ENCODE assay signal across 2 cellular contexts in the genomic region with DNA sequence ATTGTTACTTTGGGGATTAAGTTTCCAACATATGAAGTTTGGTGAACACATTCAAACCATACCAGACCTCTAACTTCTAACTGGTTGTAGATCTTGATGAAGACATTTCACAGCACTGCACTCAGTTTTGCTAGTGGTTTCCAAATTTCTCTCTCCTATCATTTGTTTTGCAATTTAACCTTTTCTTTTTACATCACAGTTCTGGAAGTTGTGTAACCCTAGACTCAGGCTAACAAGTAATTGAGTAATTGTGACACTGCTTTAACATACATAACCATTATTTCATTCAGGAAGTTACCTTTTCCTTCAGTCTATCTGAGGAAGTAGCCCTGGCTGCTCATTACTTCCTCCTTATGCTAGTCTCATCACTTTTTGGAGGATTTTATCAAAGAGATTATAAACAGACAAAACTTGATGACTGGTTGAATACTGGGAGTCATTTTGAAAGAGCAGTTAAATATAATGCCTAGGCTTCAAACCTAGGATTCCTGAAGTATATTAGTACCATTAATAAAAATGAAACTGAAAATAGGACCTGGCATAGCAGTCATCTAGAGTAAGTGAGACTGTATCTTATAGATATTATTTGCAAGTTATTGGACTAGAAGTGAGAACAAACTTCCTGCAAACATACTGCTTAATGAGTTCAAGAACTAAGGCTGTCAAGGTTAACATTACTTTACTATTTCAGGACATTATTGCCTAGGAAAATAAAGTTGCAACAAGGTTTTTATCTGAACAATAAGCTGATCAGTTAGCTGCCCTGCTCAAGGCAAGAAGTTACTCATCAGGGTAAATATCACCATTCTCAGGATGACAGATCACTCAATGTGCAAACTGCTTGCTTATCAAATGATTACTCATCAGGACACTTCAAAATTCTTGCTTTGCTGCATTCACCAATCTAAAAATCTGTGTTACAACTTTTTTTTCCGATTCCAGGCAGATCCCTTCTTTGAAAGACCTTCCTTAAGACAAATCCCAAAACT.
TF ChIP-seq lines count a peak whose summit lies in the region.

No MANE protein-coding gene starts in this region.

TF ChIP-seq in liver, 16 proteins besides CTCF, POLR2A, EP300 and RAD21 (continued from another document):
- TF ChIP-seq HNF4G (IDR thresholded peaks at IDR 0.05) = no peak
- TF ChIP-seq, protein P1, sequence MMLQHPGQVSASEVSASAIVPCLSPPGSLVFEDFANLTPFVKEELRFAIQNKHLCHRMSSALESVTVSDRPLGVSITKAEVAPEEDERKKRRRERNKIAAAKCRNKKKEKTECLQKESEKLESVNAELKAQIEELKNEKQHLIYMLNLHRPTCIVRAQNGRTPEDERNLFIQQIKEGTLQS (IDR thresholded peaks at IDR 0.05) = no peak
- TF ChIP-seq, protein P2, sequence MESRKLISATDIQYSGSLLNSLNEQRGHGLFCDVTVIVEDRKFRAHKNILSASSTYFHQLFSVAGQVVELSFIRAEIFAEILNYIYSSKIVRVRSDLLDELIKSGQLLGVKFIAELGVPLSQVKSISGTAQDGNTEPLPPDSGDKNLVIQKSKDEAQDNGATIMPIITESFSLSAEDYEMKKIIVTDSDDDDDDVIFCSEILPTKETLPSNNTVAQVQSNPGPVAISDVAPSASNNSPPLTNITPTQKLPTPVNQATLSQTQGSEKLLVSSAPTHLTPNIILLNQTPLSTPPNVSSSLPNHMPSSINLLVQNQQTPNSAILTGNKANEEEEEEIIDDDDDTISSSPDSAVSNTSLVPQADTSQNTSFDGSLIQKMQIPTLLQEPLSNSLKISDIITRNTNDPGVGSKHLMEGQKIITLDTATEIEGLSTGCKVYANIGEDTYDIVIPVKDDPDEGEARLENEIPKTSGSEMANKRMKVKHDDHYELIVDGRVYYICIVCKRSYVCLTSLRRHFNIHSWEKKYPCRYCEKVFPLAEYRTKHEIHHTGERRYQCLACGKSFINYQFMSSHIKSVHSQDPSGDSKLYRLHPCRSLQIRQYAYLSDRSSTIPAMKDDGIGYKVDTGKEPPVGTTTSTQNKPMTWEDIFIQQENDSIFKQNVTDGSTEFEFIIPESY (IDR thresholded peaks at IDR 0.05) = peak; percentile 27
- TF ChIP-seq JUND (IDR thresholded peaks at IDR 0.05) = peak in 1 of 2 donors; percentile 56
- TF ChIP-seq GABPA (IDR thresholded peaks at IDR 0.05 in 1 of 2, conservative IDR thresholded peaks at IDR 0.05 in 1 of 2) = no peak
- TF ChIP-seq, protein P3, sequence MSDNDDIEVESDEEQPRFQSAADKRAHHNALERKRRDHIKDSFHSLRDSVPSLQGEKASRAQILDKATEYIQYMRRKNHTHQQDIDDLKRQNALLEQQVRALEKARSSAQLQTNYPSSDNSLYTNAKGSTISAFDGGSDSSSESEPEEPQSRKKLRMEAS (IDR thresholded peaks at IDR 0.05) = peak; percentile 48
- peak in 1 of 2 donors; percentile 76 for TF ChIP-seq HNF4A (conservative IDR thresholded peaks at IDR 0.05)
- peak; percentile 38 for TF ChIP-seq YY1 (IDR thresholded peaks at IDR 0.05)

TF ChIP-seq in HepG2, 621 proteins besides CTCF, POLR2A, EP300 and RAD21 (continued from another document):
- TF ChIP-seq GPN1 (CRISPR knock-in tag; IDR thresholded peaks at IDR 0.05; ENCODE audit: borderline replicate concordance) (no peak), ZNF883 (CRISPR knock-in tag; IDR thresholded peaks at IDR 0.05; ENCODE audit: not compliant biosample characterization) (no peak), RFX3 (CRISPR knock-in tag; IDR thresholded peaks at IDR 0.05) (no peak)
TF ChIP-seq in HepG2: peak in this region for 0.
